In the genomic region with DNA sequence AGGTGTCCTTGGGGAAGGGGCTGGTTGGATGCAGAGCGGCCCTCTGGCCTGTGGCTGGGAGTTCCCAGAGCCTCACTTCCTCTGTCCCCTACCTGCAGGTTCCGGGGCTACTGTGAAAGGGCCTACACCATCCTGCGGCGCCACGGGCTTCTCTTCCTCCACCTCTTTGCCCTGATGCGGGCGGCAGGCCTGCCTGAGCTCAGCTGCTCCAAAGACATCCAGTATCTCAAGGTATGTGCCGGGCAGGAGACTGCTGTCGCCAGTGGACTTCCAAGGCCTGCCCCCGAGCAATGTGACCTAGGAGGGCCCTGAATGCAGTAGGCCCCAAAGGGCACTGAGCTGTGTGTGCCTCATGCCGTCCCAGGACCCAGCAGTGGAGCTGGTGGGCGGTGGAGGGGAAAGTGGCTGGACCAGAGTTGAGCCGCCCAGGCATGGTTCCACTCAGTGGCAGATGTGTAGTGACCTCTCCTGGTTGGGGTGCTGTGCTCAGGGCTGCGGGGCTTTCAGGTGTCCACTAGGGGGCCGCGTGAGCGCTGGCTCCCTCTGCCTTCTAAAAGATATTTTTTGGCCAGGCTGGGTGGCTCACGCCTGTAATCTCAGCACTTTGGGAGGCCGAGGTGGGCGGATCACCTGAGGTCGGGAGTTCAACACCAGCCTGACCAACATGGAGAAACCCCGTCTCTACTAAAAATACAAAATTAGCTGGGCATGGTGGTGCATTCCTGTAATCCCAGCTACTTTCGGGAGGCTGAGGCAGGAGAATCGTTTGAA, we compare ENCODE assay signal across 8 cellular contexts.
DNase-seq lines count a peak whose midpoint lies in the region; ATAC-seq and TF ChIP-seq lines count a peak whose summit lies in the region.

No MANE protein-coding gene starts in this region.

- no peaks in the 10 kb centered on the region for H3K9me3 ChIP-seq in CD4-positive, CD25-positive, alpha-beta regulatory T cell (ENCODE audit: control insufficient read depth in 2 of 2, low read length in 2 of 2)
- H3K9me3 ChIP-seq in GM23248 (ENCODE audit: low read depth) (no peaks in the 10 kb centered on the region), colonic mucosa (no peaks in the 10 kb centered on the region)

- H3K4me1 Mint-ChIP-seq in CD4-positive, CD25-positive, alpha-beta regulatory T cell, result peaks cover 11 to 84% (median 26%) of the 10 kb centered on the region in 4 donors
- peaks cover 86% of the 10 kb centered on the region for H3K4me1 Mint-ChIP-seq in stimulated activated naive CD8-positive, alpha-beta T cell treated with anti-CD3 and anti-CD28 coated beads, Interleukin-15, amount 100 ng/mL, for 72 hours

- H3K4me2 ChIP-seq in GM23248 (ENCODE audit: unreplicated experiment), result no peak overlapping the region

- intact Hi-C loops in colonic mucosa (cut with DNase I), result loop anchor here (5.0 kb wide), 2 partner anchors 98 to 142 kb away; no protein-coding TSS in a partner anchor

- H3K4me3 Mint-ChIP-seq in CD4-positive, CD25-positive, alpha-beta regulatory T cell, result peak overlapping the region; percentile 41 to 80 (median 64)
- H3K4me3 Mint-ChIP-seq in stimulated activated naive CD8-positive, alpha-beta T cell treated with anti-CD3 and anti-CD28 coated beads, Interleukin-15, amount 100 ng/mL, for 72 hours, result no peak overlapping the region

- in situ Hi-C loops in GM23248 (cut with MboI), result no loop called here

- H3K4me1 ChIP-seq in CD4-positive, CD25-positive, alpha-beta regulatory T cell (ENCODE audit: control insufficient read depth, insufficient read depth, low read length, poor library complexity, severe bottlenecking), result peaks cover 60% of the 10 kb centered on the region
- H3K4me1 ChIP-seq in GM23248 (ENCODE audit: insufficient read depth) (no peaks in the 10 kb centered on the region), colonic mucosa (no peaks in the 10 kb centered on the region)

- DNase-seq in CD4-positive, CD25-positive, alpha-beta regulatory T cell, result peak; percentile 55 to 76 (median 72)
- DNase-seq in GM23248, result peak; percentile 79
- DNase-seq in NCI-H2227 (lab: John Stamatoyannopoulos, UW; ENCODE audit: unreplicated experiment), result peak; percentile 34
- DNase-seq in activated CD4-positive, alpha-beta T cell treated with anti-CD3 and anti-CD28 coated beads for 24 hours (ENCODE audit: low read depth in 2 of 2), result peak; percentile 61 to 63
- peak; percentile 65 for DNase-seq in colonic mucosa
- peak; percentile 61 to 74 for DNase-seq in lung microvascular endothelial cell (ENCODE audit: low read depth in 2 of 2)
- peak; percentile 72 to 73 for DNase-seq in stimulated activated naive CD8-positive, alpha-beta T cell treated with anti-CD3 and anti-CD28 coated beads, Interleukin-15, amount 100 ng/mL, for 72 hours

- H4K20me1 ChIP-seq in GM23248 (ENCODE audit: insufficient read depth), result no peaks in the 10 kb centered on the region

- 70 to 72% methylated on average over 24 of the region's 24 CpGs for WGBS in GM23248 (ENCODE audit: low coverage in 1 of 2, low lambda C conversion rate in 2 of 2, missing lambda C conversion rate in 2 of 2), 2 experiments

- H3K27me3 ChIP-seq in CD4-positive, CD25-positive, alpha-beta regulatory T cell (ENCODE audit: control insufficient read depth, insufficient read depth, low read length), result no peaks in the 10 kb centered on the region
- H3K27me3 ChIP-seq in GM23248 (replicated peaks; ENCODE audit: insufficient read depth) (no peaks in the 10 kb centered on the region), colonic mucosa (no peaks in the 10 kb centered on the region)

- H3K9ac ChIP-seq in GM23248 (no peak overlapping the region), colonic mucosa (ENCODE audit: low read depth in 2 of 2, low read length in 2 of 2) (no peak overlapping the region)

- peaks cover 42% of the 10 kb centered on the region for H3K36me3 Mint-ChIP-seq in CD4-positive, CD25-positive, alpha-beta regulatory T cell

- no peak overlapping the region for H2AFZ ChIP-seq in GM23248

- peaks cover 59% of the 10 kb centered on the region for H3K36me3 ChIP-seq in CD4-positive, CD25-positive, alpha-beta regulatory T cell (ENCODE audit: control insufficient read depth, insufficient read depth, low read length)
- H3K36me3 ChIP-seq in GM23248 (ENCODE audit: low read depth) (peaks cover 12% of the 10 kb centered on the region; the same call in 1 of the 2 replicates), colonic mucosa (peaks cover 5% of the 10 kb centered on the region)

- no peaks in the 10 kb centered on the region for H3K9me3 Mint-ChIP-seq in CD4-positive, CD25-positive, alpha-beta regulatory T cell
- H3K9me3 Mint-ChIP-seq in stimulated activated naive CD8-positive, alpha-beta T cell treated with anti-CD3 and anti-CD28 coated beads, Interleukin-15, amount 100 ng/mL, for 72 hours, result peaks cover 0 to 14% of the 10 kb centered on the region in 2 donors

- H3K27me3 Mint-ChIP-seq in CD4-positive, CD25-positive, alpha-beta regulatory T cell, result peaks cover 8% of the 10 kb centered on the region
- no peaks in the 10 kb centered on the region for H3K27me3 Mint-ChIP-seq in stimulated activated naive CD8-positive, alpha-beta T cell treated with anti-CD3 and anti-CD28 coated beads, Interleukin-15, amount 100 ng/mL, for 72 hours

- ATAC-seq in CD4-positive, CD25-positive, alpha-beta regulatory T cell (ENCODE audit: low read depth in 2 of 2), result peak; percentile 63 to 68
- ATAC-seq in stimulated activated naive CD8-positive, alpha-beta T cell treated with anti-CD3 and anti-CD28 coated beads, Interleukin-15, amount 100 ng/mL, for 72 hours, result peak; percentile 37
- no peak for ATAC-seq in GM21786 (IDR thresholded peaks at IDR 0.05; ENCODE audit: unreplicated experiment)

- no peaks in the 10 kb centered on the region for H3K9me2 ChIP-seq in GM23248 (ENCODE audit: insufficient read depth)

- peak overlapping the region in 2 of 3 donors; percentile 84 to 98 for H3K27ac Mint-ChIP-seq in CD4-positive, CD25-positive, alpha-beta regulatory T cell
- peak overlapping the region in 1 of 2 donors; percentile 96 for H3K27ac Mint-ChIP-seq in stimulated activated naive CD8-positive, alpha-beta T cell treated with anti-CD3 and anti-CD28 coated beads, Interleukin-15, amount 100 ng/mL, for 72 hours

- no peaks in the 10 kb centered on the region for H3K79me2 ChIP-seq in GM23248 (ENCODE audit: insufficient read depth)

- no peaks in the 10 kb centered on the region for H3F3A ChIP-seq in GM23248 (ENCODE audit: insufficient read depth)

- no peak overlapping the region for H3K4me3 ChIP-seq in CD4-positive, CD25-positive, alpha-beta regulatory T cell (ENCODE audit: low read depth, low read length)
- H3K4me3 ChIP-seq in GM23248, result no peak overlapping the region
- no peak overlapping the region for H3K4me3 ChIP-seq in colonic mucosa

- H3K27ac ChIP-seq in CD4-positive, CD25-positive, alpha-beta regulatory T cell (ENCODE audit: insufficient read depth, low read length, poor library complexity, severe bottlenecking), result peak overlapping the region; percentile 55
- H3K27ac ChIP-seq in GM23248 (no peak overlapping the region), colonic mucosa (no peak overlapping the region)

- TF ChIP-seq CTCF in colonic mucosa (IDR thresholded peaks at IDR 0.05), result peak; percentile 85

Comparison
In these comparisons a context has a peak if more than half of its experiments do, and no peak if none do; other contexts are left out.
1. H3K4me3 Mint-ChIP-seq: peak in CD4-positive, CD25-positive, alpha-beta regulatory T cell (4 of 4); none in stimulated activated naive CD8-positive, alpha-beta T cell treated with anti-CD3 and anti-CD28 coated beads, Interleukin-15, amount 100 ng/mL, for 72 hours (0 of 2).
2. Peak in every context shown above with its lines, with median percentiles within 50 percentile points of each other: DNase-seq.